In genomic region chr19:11675569-11675968, GRCh38 we compare ENCODE assay signal across 24 cellular contexts.
"Had no signal": no experiment of that assay in that cellular context is flagged by ENCODE, and none has a peak within 500 bp of the region (broad histone marks: within the 10 kb centered on the region; RNA-seq: fewer than 3 reads in every experiment).

No MANE protein-coding gene starts in this region.

- H3K4me3 Mint-ChIP-seq: dendritic cell treated with granulocyte-macrophage colony-stimulating factor and Interleukin-4, amounts not matched to agents 40 ng/mL and 50 ng/mL, for 4 days; effector memory CD8-positive, alpha-beta T cell; endodermal cell; mesothelial cell of epicardium had no signal

- ATAC-seq: effector memory CD8-positive, alpha-beta T cell; esophagus mucosa; gastrocnemius medialis; heart right ventricle; left cardiac atrium; left lung; left ventricle myocardium superior; lower lobe of right lung; mucosa of descending colon had no signal

- H3K4me1 Mint-ChIP-seq: endodermal cell, mesothelial cell of epicardium had no signal

- H3K27ac Mint-ChIP-seq: dendritic cell treated with granulocyte-macrophage colony-stimulating factor and Interleukin-4, amounts not matched to agents 40 ng/mL and 50 ng/mL, for 4 days; effector memory CD8-positive, alpha-beta T cell; endodermal cell; mesothelial cell of epicardium; naive B cell had no signal

- H3K9me3 Mint-ChIP-seq: effector memory CD8-positive, alpha-beta T cell had no signal

- DNase-seq: colonic mucosa; cortex of kidney; effector CD8-positive, alpha-beta T cell; effector memory CD8-positive, alpha-beta T cell; endodermal cell; erythroblast; esophagus squamous epithelium; foreskin fibroblast; foreskin melanocyte; gastrocnemius medialis; glutamatergic neuron; head of caudate nucleus; heart right ventricle; hippocampal formation; left cardiac atrium; left lung; left ventricle myocardium superior; lower lobe of right lung; mesenchymal stem cell; mucosa of descending colon; naive B cell had no signal
